ENCODE assay signal across 21 cellular contexts in the genomic region with DNA sequence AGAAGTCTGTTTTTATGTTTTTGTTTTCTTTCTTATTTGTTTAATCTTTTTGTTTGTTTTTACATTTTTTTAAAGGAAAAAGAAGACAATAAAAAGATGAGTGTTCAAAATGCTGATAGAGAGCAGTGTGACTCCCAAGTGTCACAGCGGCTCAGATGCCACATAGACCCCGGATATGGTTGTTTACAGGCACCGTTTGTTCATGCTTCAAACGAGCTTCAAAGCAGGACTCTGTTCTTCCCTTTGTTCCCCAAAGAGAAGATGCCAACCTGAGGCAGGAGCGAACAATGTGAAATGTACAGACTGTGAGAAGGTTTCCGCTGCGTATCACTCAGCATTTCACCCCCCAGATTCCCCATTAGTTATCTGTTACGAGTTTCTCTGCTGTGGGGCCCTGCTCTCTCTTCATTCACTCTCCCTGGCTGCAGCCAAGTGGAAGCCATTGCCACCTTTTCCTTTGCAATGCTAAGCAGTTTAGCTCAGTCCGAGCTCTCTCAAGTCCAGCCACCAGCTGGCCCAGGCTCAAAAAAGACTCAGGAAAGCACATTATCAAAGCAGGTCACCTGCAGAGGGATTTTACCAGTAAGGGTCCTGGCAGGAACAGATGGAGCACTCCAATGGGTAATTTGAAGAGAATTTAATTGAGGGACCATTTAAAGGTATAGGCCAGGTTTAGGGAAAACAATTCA. TPM values are rescaled to one million over a fixed set of nuclear protein-coding genes. Genes with fewer than 3 reads are reported as not detected.
DNase-seq lines count a peak whose midpoint lies in the region; ATAC-seq and TF ChIP-seq lines count a peak whose summit lies in the region.
"Had no signal": no experiment of that assay in that cellular context is flagged by ENCODE, and none has a peak within 500 bp of the region (broad histone marks: within the 10 kb centered on the region; RNA-seq: fewer than 3 reads in every experiment).

No MANE protein-coding gene starts in this region.

- H3K9me3 ChIP-seq in iPS-15b (ENCODE audit: control insufficient read depth, insufficient read depth, low read length), result no peaks in the 10 kb centered on the region
- no peaks in the 10 kb centered on the region for H3K9me3 ChIP-seq in PC-3 (ENCODE audit: low read length)
- H3K9me3 ChIP-seq: A549, esophagus squamous epithelium, upper lobe of right lung had no signal

- intact Hi-C loops in PC-3 (cut with micrococcal nuclease) (no loop called here), Calu3 (cut with micrococcal nuclease; ENCODE audit: unreplicated experiment) (no loop called here)

- POLR2A ChIA-PET in PC-3 (lab: Charles Lee; ENCODE audit: unreplicated experiment), result no interaction called here

- no peaks in the 10 kb centered on the region for H3K36me3 Mint-ChIP-seq in Calu3 (ENCODE audit: insufficient read depth, unreplicated experiment)
- H3K36me3 Mint-ChIP-seq: activated naive CD4-positive, alpha-beta T cell treated with anti-CD3 and anti-CD28 coated beads, Interleukin-2, amount 10 ng/mL, durations not matched to agents 7 days and 5 days had no signal

- DNase-seq in NCI-H748 (lab: John Stamatoyannopoulos, UW; ENCODE audit: unreplicated experiment), result peak; percentile 32
- no peak for DNase-seq in NCI-H748 treated with DMSO at 0.1 percent for 48 hours (lab: John Stamatoyannopoulos, UW)
- DNase-seq in NCI-H82 treated with DMSO at 0.1 percent for 48 hours (lab: John Stamatoyannopoulos, UW; ENCODE audit: unreplicated experiment), result peak; percentile 46
- DNase-seq in NCI-H510A (lab: John Stamatoyannopoulos, UW), result no peak
- DNase-seq in PC-3, result no peak
- DNase-seq in kidney glomerular epithelial cell (lab: John Stamatoyannopoulos, UW), result no peak
- DNase-seq in Calu3, result no peak
- DNase-seq: activated naive CD4-positive, alpha-beta T cell treated with anti-CD3 and anti-CD28 coated beads, Interleukin-2, amount 10 ng/mL, durations not matched to agents 7 days and 5 days; CD8-positive, alpha-beta memory T cell; DND-41; esophagus squamous epithelium; left colon; NCI-H526 treated with DMSO at 0.1 percent for 48 hours; OCI-M1; T-helper 9 cell; upper lobe of right lung had no signal

- H3K36me3 ChIP-seq in iPS-15b (ENCODE audit: control insufficient read depth, insufficient read depth, low read length), result no peaks in the 10 kb centered on the region
- H3K36me3 ChIP-seq in PC-3 (ENCODE audit: low read depth, low read length), result no peaks in the 10 kb centered on the region
- H3K36me3 ChIP-seq: esophagus squamous epithelium, upper lobe of right lung had no signal

- no peak overlapping the region for H3K27ac ChIP-seq in PC-3 (ENCODE audit: low read length)
- H3K27ac ChIP-seq: A549, esophagus squamous epithelium, skin epidermis, upper lobe of right lung had no signal

- peaks cover 7% of the 10 kb centered on the region for H3K27me3 Mint-ChIP-seq in Calu3 (ENCODE audit: unreplicated experiment)

- no peak overlapping the region for H2AFZ ChIP-seq in PC-3 (ENCODE audit: low read length)

- H3K4me3 ChIP-seq in iPS-15b (ENCODE audit: low read depth, low read length) (no peak overlapping the region), PC-3 (ENCODE audit: low read length) (no peak overlapping the region)
- H3K4me3 ChIP-seq: A549, esophagus squamous epithelium, skin epidermis, upper lobe of right lung had no signal

- BruUV-seq in PC-3 (replicated peaks; lab: Mats Ljungman, UMichigan) (no TSS peak), Calu3 (replicated peaks; lab: Mats Ljungman, UMichigan) (no TSS peak)

- H3K9me3 Mint-ChIP-seq in Calu3 (ENCODE audit: low read depth, unreplicated experiment), result no peaks in the 10 kb centered on the region

- H4K20me1 ChIP-seq in PC-3 (ENCODE audit: low read length), result no peaks in the 10 kb centered on the region

- H3K4me1 ChIP-seq in iPS-15b (ENCODE audit: control insufficient read depth, insufficient read depth, low read length), result peaks cover 9% of the 10 kb centered on the region
- H3K4me1 ChIP-seq in PC-3 (ENCODE audit: insufficient read depth, low read length), result no peaks in the 10 kb centered on the region
- H3K4me1 ChIP-seq: A549, esophagus squamous epithelium, upper lobe of right lung had no signal

- H3K4me3 Mint-ChIP-seq in Calu3 (ENCODE audit: low read depth, unreplicated experiment), result no peak overlapping the region
- H3K4me3 Mint-ChIP-seq: activated naive CD4-positive, alpha-beta T cell treated with anti-CD3 and anti-CD28 coated beads, Interleukin-2, amount 10 ng/mL, durations not matched to agents 7 days and 5 days; B cell; CD8-positive, alpha-beta memory T cell had no signal

- no peak for TF ChIP-seq CTCF in PC-3 (conservative IDR thresholded peaks at IDR 0.05; ENCODE audit: low read depth, low read length)
- TF ChIP-seq CTCF in Calu3 (IDR thresholded peaks at IDR 0.05; ENCODE audit: unreplicated experiment), result no peak

- H3K9me2 ChIP-seq in PC-3 (replicated peaks; ENCODE audit: low read length), result no peaks in the 10 kb centered on the region

- no peak for ATAC-seq in PC-3
- ATAC-seq: A549, left colon, Right ventricle myocardium inferior, upper lobe of right lung had no signal

- no peaks in the 10 kb centered on the region for H3F3A ChIP-seq in PC-3 (ENCODE audit: low read length, unreplicated experiment)

- CTCF ChIA-PET in PC-3 (lab: Charles Lee) (no interaction called here), Calu3 (lab: Charles Lee) (interaction anchor here (0.6 kb wide), 1 partner anchor 658 kb away, joined by 3 read pairs; no protein-coding TSS in a partner anchor)

- H3K27ac Mint-ChIP-seq in Calu3 (ENCODE audit: unreplicated experiment), result no peak overlapping the region
- H3K27ac Mint-ChIP-seq: activated naive CD4-positive, alpha-beta T cell treated with anti-CD3 and anti-CD28 coated beads, Interleukin-2, amount 10 ng/mL, durations not matched to agents 7 days and 5 days; B cell; CD8-positive, alpha-beta memory T cell had no signal

- no peaks in the 10 kb centered on the region for H3K79me2 ChIP-seq in PC-3 (ENCODE audit: low read length)

- H3K27me3 ChIP-seq in iPS-15b (ENCODE audit: control insufficient read depth, insufficient read depth, low read length) (no peaks in the 10 kb centered on the region), PC-3 (ENCODE audit: low read length) (no peaks in the 10 kb centered on the region)
- H3K27me3 ChIP-seq: esophagus squamous epithelium, upper lobe of right lung had no signal

- H3K9ac ChIP-seq in iPS-15b (ENCODE audit: low read depth, low read length) (peak overlapping the region; percentile 0), PC-3 (ENCODE audit: low read length) (no peak overlapping the region)

- no peak overlapping the region for H3K4me2 ChIP-seq in PC-3 (ENCODE audit: low read length)
- H3K4me2 ChIP-seq: A549 had no signal

- H3K4me1 Mint-ChIP-seq in Calu3 (ENCODE audit: low read depth, unreplicated experiment), result no peaks in the 10 kb centered on the region
- H3K4me1 Mint-ChIP-seq: activated naive CD4-positive, alpha-beta T cell treated with anti-CD3 and anti-CD28 coated beads, Interleukin-2, amount 10 ng/mL, durations not matched to agents 7 days and 5 days; B cell; CD8-positive, alpha-beta memory T cell had no signal

RNA-seq across cellular contexts. Expression of gene PHLPP1, which starts 36.4 kb away (rescaled TPM):
- total RNA-seq in PC-3 (2014; rRNA removed) (14.1 and 22.5 TPM in 2 replicates), Calu3 (2022) (28.0 and 32.8 TPM in 2 replicates)

Comparison
In these comparisons a context has a peak if more than half of its experiments do, and no peak if none do; other contexts are left out.
1. DNase-seq: peak in NCI-H748 (single experiment) and NCI-H82 treated with DMSO at 0.1 percent for 48 hours (single experiment); none in NCI-H748 treated with DMSO at 0.1 percent for 48 hours (single experiment), NCI-H510A (single experiment), PC-3 (single experiment), kidney glomerular epithelial cell (single experiment) and Calu3 (single experiment).